ENCODE assay signal across 19 cellular contexts in genomic region chr19:3193256-3194062, GRCh38. TPM values are rescaled to one million over a fixed set of nuclear protein-coding genes. Genes with fewer than 3 reads are reported as not detected.
DNase-seq lines count a peak whose midpoint lies in the region; ATAC-seq, FAIRE-seq and TF ChIP-seq lines count a peak whose summit lies in the region.
"Had no signal": no experiment of that assay in that cellular context is flagged by ENCODE, and none has a peak within 500 bp of the region (broad histone marks: within the 10 kb centered on the region; RNA-seq: fewer than 3 reads in every experiment).

No MANE protein-coding gene starts in this region.

- FAIRE-seq in GM12891 (lab: Jason Lieb, UNC) = no peak
- FAIRE-seq: H54 had no signal

- peak overlapping the region; percentile 23 for H3K27ac ChIP-seq in RWPE1
- H3K27ac ChIP-seq: ascending aorta had no signal

- H3K9me3 Mint-ChIP-seq in naive B cell = no peaks in the 10 kb centered on the region

- POLR2A ChIA-PET in RWPE1 (lab: Yijun Ruan, JAX; ENCODE audit: low non-redundant PET) = no interaction called here

- H3K36me3 Mint-ChIP-seq in naive B cell = peaks cover 0 to 4% of the 10 kb centered on the region in 2 donors

- no peak for TF ChIP-seq POLR2A in GM12891 (IDR thresholded peaks at IDR 0.05; ENCODE audit: low read depth, low read length)

- ATAC-seq in naive B cell (ENCODE audit: low read depth in 2 of 2) = peak; percentile 67 to 78
- no peak for ATAC-seq in left colon
- ATAC-seq: mucosa of descending colon, T-helper 17 cell had no signal

- DNase-seq in GM12891 (ENCODE audit: insufficient read length, low spot score) (no peak), RWPE1 (ENCODE audit: low spot score) (no peak), naive B cell (no peak), left colon (no peak), NCI-H446 treated with DMSO at 0.1 percent for 48 hours (lab: John Stamatoyannopoulos, UW) (no peak), dermis blood vessel endothelial cell (no peak)
- DNase-seq: activated CD4-positive, alpha-beta T cell treated with anti-CD3 and anti-CD28 coated beads for 1 hour; activated effector memory CD4-positive, alpha-beta T cell treated with anti-CD3 and anti-CD28 coated beads, Interleukin-2, amount 50 U/mL, for 16 hours; mucosa of descending colon; NCI-H187 treated with DMSO at 0.1 percent for 48 hours; NCI-H446; SHP77; stimulated activated CD4-positive, alpha-beta T cell treated with anti-CD3 and anti-CD28 coated beads, Interleukin-2, amount 100 ng/mL, for 48 hours; T-helper 17 cell had no signal

- no peaks in the 10 kb centered on the region for H3K27me3 Mint-ChIP-seq in naive B cell
- H3K27me3 Mint-ChIP-seq: T-helper 17 cell had no signal

- H3K27ac Mint-ChIP-seq in naive B cell = peak overlapping the region in 5 of 6 donors; percentile 27 to 76 (median 38)

- no peak overlapping the region for H3K4me3 Mint-ChIP-seq in naive B cell
- H3K4me3 Mint-ChIP-seq: T-helper 17 cell had no signal

- intact Hi-C loops in left colon (cut with DNase I, micrococcal nuclease) = no loop called here

- TF ChIP-seq CTCF in RWPE1 (conservative IDR thresholded peaks at IDR 0.05; ENCODE audit: low read depth) = no peak

- CTCF ChIA-PET in RWPE1 (lab: Yijun Ruan, JAX) = interaction anchor here (0.6 to 0.9 kb wide), 2 partner anchors 53 to 85 kb away, joined by 3 read pairs; no protein-coding TSS in a partner anchor

- peaks cover 10 to 23% (median 22%) of the 10 kb centered on the region in 3 donors for H3K4me1 Mint-ChIP-seq in naive B cell

TF ChIP-seq in GM12891, 5 proteins besides CTCF, POLR2A, EP300 and RAD21:
- TF ChIP-seq SPI1 (IDR thresholded peaks at IDR 0.05; ENCODE audit: low read depth, low read length) (peak; percentile 70), TAF1 (IDR thresholded peaks at IDR 0.05; ENCODE audit: low read depth, low read length) (no peak), POU2F2 (IDR thresholded peaks at IDR 0.05; ENCODE audit: low read depth, low read length) (no peak)

RNA-seq across cellular contexts. Expression of gene NCLN, which starts 7.7 kb away (rescaled TPM):
- polyA plus RNA-seq in GM12891 (2012; ENCODE audit: low read depth, missing spikeins) = 29.7 TPM
- 10 to 100 TPM; 17.1 to 47.6 (median 29.2) TPM for polyA plus RNA-seq in naive B cell (ENCODE audit: low read depth in 6 of 6)
- 100 to 1,000 TPM in 1 of 2 donors, 10 to 100 TPM in 1; 77.3 to 113 TPM for total RNA-seq in left colon
- total RNA-seq in dermis blood vessel endothelial cell = 38.3 and 74.5 TPM in 2 replicates

RNA-seq across cellular contexts. Expression of gene S1PR4, which starts 14.9 kb away (rescaled TPM):
- 10.8 TPM for polyA plus RNA-seq in GM12891 (2012; ENCODE audit: low read depth, missing spikeins)
- polyA plus RNA-seq in naive B cell (ENCODE audit: low read depth in 6 of 6) = 100 to 1,000 TPM; 307 to 524 (median 405) TPM
- 1 to 10 TPM in 1 of 2 donors, under 1 TPM in 1; 0.55 to 1.1 TPM for total RNA-seq in left colon
- total RNA-seq in dermis blood vessel endothelial cell = 2.1 and 2.2 TPM in 2 replicates
- total RNA-seq: cerebellum, osteoblast, temporal lobe had no signal

RNA-seq across cellular contexts. Expression of gene CELF5, which starts 31.0 kb away (rescaled TPM):
- polyA plus RNA-seq in GM12891 (2012; ENCODE audit: low read depth, missing spikeins) = 0.03 TPM
- not detected for polyA plus RNA-seq in naive B cell (ENCODE audit: low read depth in 6 of 6)
- 1 to 10 TPM in 1 of 2 donors, under 1 TPM in 1; 0.67 to 1.2 TPM for total RNA-seq in left colon
- not detected in 2 replicates for total RNA-seq in dermis blood vessel endothelial cell
- total RNA-seq: ascending aorta, osteoblast had no signal

RNA-seq across cellular contexts. Expression of gene GNA15, which starts 57.6 kb away (rescaled TPM):
- polyA plus RNA-seq in GM12891 (2012; ENCODE audit: low read depth, missing spikeins) = 15.9 TPM
- polyA plus RNA-seq in naive B cell (ENCODE audit: low read depth in 6 of 6) = under 1 TPM in 3 of 6 donors, not detected in 3; 0.21 to 0.59 (median 0.53) TPM
- total RNA-seq in left colon (1 to 10 TPM; 3.0 to 4.8 TPM), dermis blood vessel endothelial cell (under 0.01 and 0.23 TPM in 2 replicates)
